In genomic region chr15:89091667-89092220, GRCh38 we compare ENCODE assay signal across 9 cellular contexts. TPM values are rescaled to one million over a fixed set of nuclear protein-coding genes. Genes with fewer than 3 reads are reported as not detected.
DNase-seq lines count a peak whose midpoint lies in the region; ATAC-seq and TF ChIP-seq lines count a peak whose summit lies in the region.
"Had no signal": no experiment of that assay in that cellular context is flagged by ENCODE, and none has a peak within 500 bp of the region (broad histone marks: within the 10 kb centered on the region; RNA-seq: fewer than 3 reads in every experiment).

No MANE protein-coding gene starts in this region.

- peak overlapping the region in 6 of 10 donors; percentile 32 to 92 (median 85) for H3K4me3 Mint-ChIP-seq in naive thymus-derived CD8-positive, alpha-beta T cell

- no peak overlapping the region for H3K4me3 ChIP-seq in A673 (ENCODE audit: low read depth, low read length, poor library complexity, severe bottlenecking)
- peak overlapping the region; percentile 11 to 21 (median 19) for H3K4me3 ChIP-seq in breast epithelium

- TF ChIP-seq CTCF in A673 (conservative IDR thresholded peaks at IDR 0.05; ENCODE audit: low read depth, low read length) (no peak), breast epithelium (IDR thresholded peaks at IDR 0.05) (no peak), GM13976 (IDR thresholded peaks at IDR 0.05; ENCODE audit: borderline replicate concordance, control extremely low read depth, extremely low read depth, insufficient read depth, missing control alignments) (no peak)

- H3K27me3 Mint-ChIP-seq in naive thymus-derived CD8-positive, alpha-beta T cell = no peaks in the 10 kb centered on the region

- H3K27me3 ChIP-seq in A673 (replicated peaks; ENCODE audit: insufficient read depth, low read depth, low read length, poor library complexity) (no peaks in the 10 kb centered on the region), breast epithelium (no peaks in the 10 kb centered on the region)

- H3K36me3 Mint-ChIP-seq in naive thymus-derived CD8-positive, alpha-beta T cell = peaks cover 0 to 19% (median 11%) of the 10 kb centered on the region in 3 donors

- DNase-seq in A673 (ENCODE audit: low spot score) (no peak), HT-29 (ENCODE audit: low spot score) (peak; percentile 67), breast epithelium (ENCODE audit: low spot score in 2 of 2) (no peak), GM13976 (ENCODE audit: low spot score) (no peak), activated T-cell treated with anti-CD3 and anti-CD28 coated beads for 4 hours (no peak)
- DNase-seq in naive thymus-derived CD8-positive, alpha-beta T cell = no peak
- DNase-seq: activated CD4-positive, alpha-beta T cell treated with anti-CD3 and anti-CD28 coated beads, Interleukin-2, amount 50 U/mL, for 48 hours had no signal

- H3K9me3 ChIP-seq in A673 (ENCODE audit: low read depth, low read length, poor library complexity, severe bottlenecking) = no peaks in the 10 kb centered on the region
- H3K9me3 ChIP-seq in breast epithelium = no peaks in the 10 kb centered on the region

- CTCF ChIA-PET in A673 (lab: Charles Lee) = interaction anchor here (0.6 to 1.5 kb wide), 4 partner anchors 9 to 79 kb away, joined by 3 to 4 read pairs (median 3); no protein-coding TSS in a partner anchor

- POLR2A ChIA-PET in A673 (lab: Charles Lee; ENCODE audit: low non-redundant PET) = no interaction called here
- POLR2A ChIA-PET in naive thymus-derived CD8-positive, alpha-beta T cell (lab: Charles Lee) = no interaction called here

- no peaks in the 10 kb centered on the region for H3K9me3 Mint-ChIP-seq in naive thymus-derived CD8-positive, alpha-beta T cell

- no peak for TF ChIP-seq POLR2A in breast epithelium (IDR thresholded peaks at IDR 0.05)

- intact Hi-C loops in A673 (cut with micrococcal nuclease; ENCODE audit: unreplicated experiment) (no loop called here), breast epithelium (cut with DNase I; ENCODE audit: low total_unique reads) (no loop called here)

- peaks cover 28 to 58% (median 48%) of the 10 kb centered on the region in 4 donors for H3K4me1 Mint-ChIP-seq in naive thymus-derived CD8-positive, alpha-beta T cell

- no peak for ATAC-seq in naive thymus-derived CD8-positive, alpha-beta T cell
- no peak for ATAC-seq in esophagus mucosa
- ATAC-seq in HG03025 (IDR thresholded peaks at IDR 0.05; ENCODE audit: low FRiP score, unreplicated experiment) = no peak

- H3K27ac Mint-ChIP-seq in naive thymus-derived CD8-positive, alpha-beta T cell = peak overlapping the region in 9 of 10 donors; percentile 90 to 98 (median 96)

- H3K4me1 ChIP-seq in A673 (ENCODE audit: insufficient read depth, low read length, poor library complexity, severe bottlenecking) (peaks cover 32% of the 10 kb centered on the region), breast epithelium (peaks cover 0 to 3% of the 10 kb centered on the region in 2 donors)

- in situ Hi-C loops in GM13976 (cut with MboI; ENCODE audit: low sequenced_read_pairs, unreplicated experiment) = no loop called here

- no peaks in the 10 kb centered on the region for H3K36me3 ChIP-seq in A673 (ENCODE audit: insufficient read depth, low read length, poor library complexity, severe bottlenecking)
- H3K36me3 ChIP-seq in breast epithelium = no peaks in the 10 kb centered on the region

- peak overlapping the region; percentile 20 for H3K27ac ChIP-seq in A673 (ENCODE audit: low read depth, low read length, poor library complexity, severe bottlenecking)
- peak overlapping the region; percentile 13 to 89 for H3K27ac ChIP-seq in breast epithelium

- no TSS peak for BruUV-seq in A673 (replicated peaks; lab: Mats Ljungman, UMichigan)

RNA-seq across cellular contexts. Expression of gene ABHD2, which starts 3.5 kb away (rescaled TPM):
- total RNA-seq in A673 (2021) = 43.9 and 52.4 TPM in 2 replicates
- 156 and 181 TPM in 2 replicates for total RNA-seq in HT-29 (2014; rRNA removed; shearing (Covaris generic))
- total RNA-seq in breast epithelium = 10 to 100 TPM; 76.7 to 91.2 (median 80.3) TPM
- 10 to 100 TPM; 47.6 to 49.9 TPM for total RNA-seq in naive thymus-derived CD8-positive, alpha-beta T cell
- 10 to 100 TPM; 14.0 to 17.1 (median 15.0) TPM for polyA plus RNA-seq in naive thymus-derived CD8-positive, alpha-beta T cell
- total RNA-seq in esophagus mucosa = 49.1 TPM
